Comparison of ENCODE assay signal across 13 cellular contexts in genomic region chr11:126862664-126863247, GRCh38.
DNase-seq lines count a peak whose midpoint lies in the region; ATAC-seq and TF ChIP-seq lines count a peak whose summit lies in the region.
"Had no signal": no experiment of that assay in that cellular context is flagged by ENCODE, and none has a peak within 500 bp of the region (broad histone marks: within the 10 kb centered on the region; RNA-seq: fewer than 3 reads in every experiment).

No MANE protein-coding gene starts in this region.

- in situ Hi-C loops in G401 (cut with HindIII; ENCODE audit: low sequenced_read_pairs): no loop called here

- no peaks in the 10 kb centered on the region for H3K4me1 ChIP-seq in ovary (ENCODE audit: insufficient read depth)
- no peaks in the 10 kb centered on the region for H3K4me1 ChIP-seq in esophagus muscularis mucosa
- H3K4me1 ChIP-seq: gastrocnemius medialis had no signal

- WGBS in ovary, 3 donors: 65 to 78% (median 70%) methylated on average over 7 of the region's 7 CpGs
- WGBS in esophagus muscularis mucosa: 49% methylated on average over 7 of the region's 7 CpGs

- peak; percentile 4 for DNase-seq in G401 (ENCODE audit: low spot score)
- DNase-seq in HT-29 (ENCODE audit: low spot score): peak; percentile 48
- DNase-seq in chondrocyte (ENCODE audit: low spot score): no peak
- no peak for DNase-seq in activated effector memory CD4-positive, alpha-beta T cell treated with anti-CD3 and anti-CD28 coated beads, Interleukin-2, amount 50 U/mL, for 16 hours
- no peak for DNase-seq in ovary
- no peak for DNase-seq in esophagus muscularis mucosa (ENCODE audit: extremely low spot score)
- DNase-seq: activated CD4-positive, alpha-beta T cell treated with anti-CD3 and anti-CD28 coated beads, Interleukin-2, amount 50 U/mL, for 4 hours; gastrocnemius medialis; Right ventricle myocardium superior had no signal

- H3K9me3 Mint-ChIP-seq in chondrocyte (ENCODE audit: low read depth): peaks cover 3% of the 10 kb centered on the region

- H3K36me3 Mint-ChIP-seq in chondrocyte (ENCODE audit: low read depth): no peaks in the 10 kb centered on the region
- H3K36me3 Mint-ChIP-seq: IgD-negative memory B cell had no signal

- H3K4me3 ChIP-seq in ovary (no peak overlapping the region), esophagus muscularis mucosa (no peak overlapping the region)
- H3K4me3 ChIP-seq: gastrocnemius medialis had no signal

- H3K9me3 ChIP-seq in ovary: no peaks in the 10 kb centered on the region
- no peaks in the 10 kb centered on the region for H3K9me3 ChIP-seq in esophagus muscularis mucosa
- H3K9me3 ChIP-seq: gastrocnemius medialis had no signal

- intact Hi-C loops in ovary (cut with DNase I) (no loop called here), esophagus muscularis mucosa (cut with DNase I) (no loop called here)

- peaks cover 5% of the 10 kb centered on the region for H3K27me3 Mint-ChIP-seq in chondrocyte (ENCODE audit: low read depth)

- no peaks in the 10 kb centered on the region for H3K36me3 ChIP-seq in ovary
- no peaks in the 10 kb centered on the region for H3K36me3 ChIP-seq in esophagus muscularis mucosa
- H3K36me3 ChIP-seq: gastrocnemius medialis had no signal

- TF ChIP-seq CTCF in chondrocyte (IDR thresholded peaks at IDR 0.05) (peak; percentile 8), ovary (IDR thresholded peaks at IDR 0.05) (no peak), esophagus muscularis mucosa (IDR thresholded peaks at IDR 0.05) (no peak)

- no peak for TF ChIP-seq EP300 in ovary (IDR thresholded peaks at IDR 0.05)
- TF ChIP-seq EP300 in esophagus muscularis mucosa (IDR thresholded peaks at IDR 0.05): no peak

- no peaks in the 10 kb centered on the region for H3K27me3 ChIP-seq in ovary
- H3K27me3 ChIP-seq in esophagus muscularis mucosa: peaks cover 0 to 47% (median 0%) of the 10 kb centered on the region in 4 donors
- H3K27me3 ChIP-seq: gastrocnemius medialis had no signal

- H3K4me3 Mint-ChIP-seq in chondrocyte (ENCODE audit: unreplicated experiment): no peak overlapping the region

- no peak for TF ChIP-seq POLR2A in ovary (IDR thresholded peaks at IDR 0.05)
- TF ChIP-seq POLR2A in esophagus muscularis mucosa (IDR thresholded peaks at IDR 0.05; ENCODE audit: low read depth): no peak

- no peaks in the 10 kb centered on the region for H3K4me1 Mint-ChIP-seq in chondrocyte (ENCODE audit: low read depth)

- H3K27ac Mint-ChIP-seq in chondrocyte (ENCODE audit: unreplicated experiment): no peak overlapping the region
- H3K27ac Mint-ChIP-seq: IgD-negative memory B cell had no signal

- ATAC-seq in GM21381 (IDR thresholded peaks at IDR 0.05; ENCODE audit: unreplicated experiment) (peak; percentile 50), HG02884 (IDR thresholded peaks at IDR 0.05; ENCODE audit: unreplicated experiment) (no peak)
- ATAC-seq: gastrocnemius medialis had no signal

- no peak overlapping the region for H3K27ac ChIP-seq in ovary
- no peak overlapping the region for H3K27ac ChIP-seq in esophagus muscularis mucosa (replicated peaks in 1 of 4)
- H3K27ac ChIP-seq: C4-2B, gastrocnemius medialis had no signal

Comparison
In these comparisons a context has a peak if more than half of its experiments do, and no peak if none do; other contexts are left out.
1. DNase-seq: peak in G401 (single experiment) and HT-29 (single experiment); none in chondrocyte (single experiment), activated effector memory CD4-positive, alpha-beta T cell treated with anti-CD3 and anti-CD28 coated beads, Interleukin-2, amount 50 U/mL, for 16 hours (single experiment), ovary (0 of 5) and esophagus muscularis mucosa (single experiment).